In the genomic region with DNA sequence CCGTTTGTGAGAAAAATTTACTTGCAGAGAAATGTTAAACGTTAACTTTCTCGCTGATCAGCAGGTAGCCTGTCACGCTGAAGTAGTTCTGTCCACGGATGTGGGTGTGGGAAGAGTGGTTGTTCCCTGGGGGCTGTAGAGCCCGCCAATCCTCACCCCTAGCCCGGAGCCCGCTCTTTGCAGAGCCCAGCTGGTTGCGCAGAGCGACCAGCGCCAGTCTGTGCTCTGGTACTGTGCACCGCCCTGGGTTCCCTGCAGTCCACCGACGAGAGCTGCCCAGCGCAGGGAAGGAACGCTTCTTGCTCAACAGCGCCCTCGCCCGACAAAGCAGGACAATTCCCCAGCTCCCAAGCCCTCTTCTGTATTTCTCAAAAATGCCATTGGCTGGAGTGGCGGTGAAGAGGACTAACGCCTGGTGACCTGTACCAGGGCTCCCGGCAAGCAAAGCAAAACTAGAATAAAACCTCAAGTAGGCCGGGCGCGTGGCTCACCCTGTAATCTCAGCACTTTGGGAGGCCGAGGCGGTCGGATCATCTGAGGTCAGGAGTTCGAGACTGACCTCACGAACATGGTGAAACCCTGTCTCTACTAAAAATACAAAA, we compare ENCODE assay signal across 8 cellular contexts. TPM values are rescaled to one million over a fixed set of nuclear protein-coding genes. Genes with fewer than 3 reads are reported as not detected.
DNase-seq lines count a peak whose midpoint lies in the region; ATAC-seq and TF ChIP-seq lines count a peak whose summit lies in the region.

No MANE protein-coding gene starts in this region.

- H3F3A ChIP-seq in PC-9 (ENCODE audit: insufficient read depth, low read depth): no peaks in the 10 kb centered on the region

- intact Hi-C loops in PC-9 (cut with micrococcal nuclease; ENCODE audit: unreplicated experiment): loop anchor here (2.0 kb wide), 1 partner anchor 63 kb away; a partner anchor contains a TSS
- intact Hi-C loops in natural killer cell (cut with micrococcal nuclease): loop anchor here (5.0 kb wide), 1 partner anchor 378 kb away; no protein-coding TSS in a partner anchor

- H3K79me2 ChIP-seq in PC-9 (ENCODE audit: low read depth): no peaks in the 10 kb centered on the region

- H3K4me1 ChIP-seq in PC-9 (replicated peaks; ENCODE audit: insufficient read depth): no peaks in the 10 kb centered on the region

- ATAC-seq in GM21619 (IDR thresholded peaks at IDR 0.05; ENCODE audit: unreplicated experiment): peak; percentile 97
- peak; percentile 88 to 96 (median 96) for ATAC-seq in natural killer cell

- H3K4me3 ChIP-seq in PC-9: peak overlapping the region; percentile 44; the same call in 1 of the 2 replicates

- H3K27ac Mint-ChIP-seq in natural killer cell: no peak overlapping the region

- no peaks in the 10 kb centered on the region for H3K36me3 ChIP-seq in PC-9 (ENCODE audit: low read depth)

- H3K9me3 Mint-ChIP-seq in natural killer cell: no peaks in the 10 kb centered on the region

- no peaks in the 10 kb centered on the region for H3K27me3 ChIP-seq in PC-9 (ENCODE audit: insufficient read depth, low read depth)

- no peak overlapping the region for H3K27ac ChIP-seq in PC-9

- POLR2A ChIA-PET in PC-9 (lab: Charles Lee; ENCODE audit: unreplicated experiment): interaction anchor here (0.6 to 0.7 kb wide), 2 partner anchors 33 to 860 kb away, joined by 3 to 12 read pairs; no protein-coding TSS in a partner anchor

- H3K4me1 Mint-ChIP-seq in natural killer cell: peaks cover 5 to 7% of the 10 kb centered on the region in 2 donors

- no TSS peak for BruUV-seq in PC-9 (replicated peaks; lab: Mats Ljungman, UMichigan)

- peak overlapping the region; percentile 49 for H3K4me3 Mint-ChIP-seq in natural killer cell

- no peaks in the 10 kb centered on the region for H3K9me3 ChIP-seq in PC-9 (ENCODE audit: insufficient read depth, low read depth)

- peak overlapping the region; percentile 72 for H2AFZ ChIP-seq in PC-9

- H3K27me3 Mint-ChIP-seq in natural killer cell (ENCODE audit: low read depth in 2 of 2): peaks cover 25 to 30% of the 10 kb centered on the region in 2 donors

- peak overlapping the region; percentile 55 for H3K4me2 ChIP-seq in PC-9

- H3K36me3 Mint-ChIP-seq in natural killer cell: no peaks in the 10 kb centered on the region

- no peaks in the 10 kb centered on the region for H3K9me2 ChIP-seq in PC-9 (ENCODE audit: insufficient read depth)

- peak; percentile 91 for DNase-seq in DMS153 (lab: John Stamatoyannopoulos, UW)
- peak; percentile 37 for DNase-seq in KG1 (lab: John Stamatoyannopoulos, UW)
- DNase-seq in PC-9: peak; percentile 63 to 83
- DNase-seq in activated T-cell treated with anti-CD3 and anti-CD28 coated beads, Interleukin-2, amount 50 U/mL, for 48 hours: peak; percentile 88 to 91
- peak; percentile 69 for DNase-seq in fibroblast of gingiva (ENCODE audit: low read depth)
- peak; percentile 68 for DNase-seq in natural killer cell
- DNase-seq in stimulated activated naive CD4-positive, alpha-beta T cell (lab: John Stamatoyannopoulos, UW): peak; percentile 40 to 74 (median 66)

- CTCF ChIA-PET in PC-9 (lab: Charles Lee): interaction anchor here (0.6 to 1.2 kb wide), 2 partner anchors 29 to 33 kb away, joined by 4 to 6 read pairs; no protein-coding TSS in a partner anchor

- TF ChIP-seq CTCF in PC-9 (conservative IDR thresholded peaks at IDR 0.05) (peak; percentile 76), natural killer cell (IDR thresholded peaks at IDR 0.05) (peak; percentile 79)

- H4K20me1 ChIP-seq in PC-9 (ENCODE audit: insufficient read depth): no peaks in the 10 kb centered on the region

RNA-seq across cellular contexts. Expression of a gene that starts 3.3 kb away (rescaled TPM):
- 0.17 TPM in 1 of 2 replicates, not detected in the other for total RNA-seq in PC-9 (2021)
- not detected for total RNA-seq in natural killer cell

RNA-seq across cellular contexts. Expression of a gene that starts 43.4 kb away (rescaled TPM):
- total RNA-seq in PC-9 (2021) (21.6 and 22.1 TPM in 2 replicates), natural killer cell (10 to 100 TPM; 28.4 to 36.0 (median 33.0) TPM)

Comparison
In these comparisons a context has a peak if more than half of its experiments do, and no peak if none do; other contexts are left out.
1. DNase-seq: peak in every context shown above with its lines; median percentile 91 in DMS153; 90 in activated T-cell treated with anti-CD3 and anti-CD28 coated beads, Interleukin-2, amount 50 U/mL, for 48 hours; 73 in PC-9; 69 in fibroblast of gingiva; 68 in natural killer cell; 66 in stimulated activated naive CD4-positive, alpha-beta T cell; 37 in KG1.